In genomic region chr9:75105841-75106240, GRCh38 we compare ENCODE assay signal across 21 cellular contexts. TPM values are rescaled to one million over a fixed set of nuclear protein-coding genes. Genes with fewer than 3 reads are reported as not detected.
DNase-seq lines count a peak whose midpoint lies in the region; ATAC-seq and TF ChIP-seq lines count a peak whose summit lies in the region.
"Had no signal": no experiment of that assay in that cellular context is flagged by ENCODE, and none has a peak within 500 bp of the region (broad histone marks: within the 10 kb centered on the region; RNA-seq: fewer than 3 reads in every experiment).

No MANE protein-coding gene starts in this region.

- no peaks in the 10 kb centered on the region for H3K9me3 ChIP-seq in tibial nerve
- H3K9me3 ChIP-seq: BLaER1 treated with 17β-estradiol and CSF1 and Interleukin-3, amounts not matched to agents 10 nM and 100 nM had no signal

- TF ChIP-seq EP300 in tibial nerve (IDR thresholded peaks at IDR 0.05): no peak

- H3K36me3 Mint-ChIP-seq in T-helper 2 cell treated with Interferon-gamma antibody and Interleukin-4, amounts not matched to agents 5 μg/mL and 100 μg/mL, for 36 hours (ENCODE audit: low read depth): peaks cover 32% of the 10 kb centered on the region
- H3K36me3 Mint-ChIP-seq in nephron progenitor cell (ENCODE audit: low read depth): no peaks in the 10 kb centered on the region

- H3K27ac ChIP-seq in tibial nerve: peak overlapping the region in 2 of 4 donors; percentile 67 to 71
- H3K27ac ChIP-seq: BLaER1 treated with 17β-estradiol and CSF1 and Interleukin-3, amounts not matched to agents 10 nM and 100 nM; epithelial cell of prostate; SK-N-MC had no signal

- H3K9me3 Mint-ChIP-seq in T-helper 2 cell treated with Interferon-gamma antibody and Interleukin-4, amounts not matched to agents 5 μg/mL and 100 μg/mL, for 36 hours: no peaks in the 10 kb centered on the region
- no peaks in the 10 kb centered on the region for H3K9me3 Mint-ChIP-seq in nephron progenitor cell

- H3K4me1 Mint-ChIP-seq in T-helper 2 cell treated with Interferon-gamma antibody and Interleukin-4, amounts not matched to agents 5 μg/mL and 100 μg/mL, for 36 hours (ENCODE audit: low read depth): peaks cover 40% of the 10 kb centered on the region
- H3K4me1 Mint-ChIP-seq in nephron progenitor cell: peaks cover 17% of the 10 kb centered on the region

- TF ChIP-seq CTCF in nephron progenitor cell (IDR thresholded peaks at IDR 0.05) (no peak), tibial nerve (IDR thresholded peaks at IDR 0.05) (no peak)

- peaks cover 0 to 51% (median 11%) of the 10 kb centered on the region in 4 donors for H3K4me1 ChIP-seq in tibial nerve

- no peak overlapping the region for H3K4me3 Mint-ChIP-seq in T-helper 2 cell treated with Interferon-gamma antibody and Interleukin-4, amounts not matched to agents 5 μg/mL and 100 μg/mL, for 36 hours
- H3K4me3 Mint-ChIP-seq in nephron progenitor cell: no peak overlapping the region
- H3K4me3 Mint-ChIP-seq: stimulated activated naive B cell treated with anti-CD40 and anti-IgM and Interleukin-4, amounts not matched to agents 10 μg/mL and 1 μg/mL and 100 μg/mL, for 72 hours had no signal

- no peak for DNase-seq in T-helper 2 cell treated with Interferon-gamma antibody and Interleukin-4, amounts not matched to agents 5 μg/mL and 100 μg/mL, for 36 hours (ENCODE audit: low spot score)
- DNase-seq in T-helper 2 cell: no peak
- DNase-seq in EH (ENCODE audit: low read depth): peak; percentile 15
- DNase-seq in epidermal melanocyte (ENCODE audit: insufficient read length, low spot score): peak; percentile 56
- DNase-seq in nephron progenitor cell: no peak
- DNase-seq in tibial nerve (ENCODE audit: low spot score in 2 of 2): no peak
- DNase-seq in central memory CD4-positive, alpha-beta T cell: no peak
- DNase-seq: activated CD4-positive, alpha-beta T cell treated with anti-CD3 and anti-CD28 coated beads, Interleukin-2, amount 50 U/mL, for 1 hour; cortex of kidney; DMS79; HCEC 1CT; KBM-7; NCI-H1092; NCI-H2171; NCI-H774; stimulated activated naive B cell treated with anti-CD40 and anti-IgM and Interleukin-4, amounts not matched to agents 10 μg/mL and 1 μg/mL and 100 μg/mL, for 72 hours had no signal

- peak overlapping the region; percentile 41 for H3K27ac Mint-ChIP-seq in T-helper 2 cell treated with Interferon-gamma antibody and Interleukin-4, amounts not matched to agents 5 μg/mL and 100 μg/mL, for 36 hours
- H3K27ac Mint-ChIP-seq in nephron progenitor cell: peak overlapping the region; percentile 15
- H3K27ac Mint-ChIP-seq: stimulated activated naive B cell treated with anti-CD40 and anti-IgM and Interleukin-4, amounts not matched to agents 10 μg/mL and 1 μg/mL and 100 μg/mL, for 72 hours had no signal

- no peaks in the 10 kb centered on the region for H3K27me3 Mint-ChIP-seq in T-helper 2 cell treated with Interferon-gamma antibody and Interleukin-4, amounts not matched to agents 5 μg/mL and 100 μg/mL, for 36 hours (ENCODE audit: low read depth)
- H3K27me3 Mint-ChIP-seq in nephron progenitor cell (ENCODE audit: low read depth, poor library complexity): no peaks in the 10 kb centered on the region
- H3K27me3 Mint-ChIP-seq: stimulated activated naive B cell treated with anti-CD40 and anti-IgM and Interleukin-4, amounts not matched to agents 10 μg/mL and 1 μg/mL and 100 μg/mL, for 72 hours had no signal

- H3K36me3 ChIP-seq in tibial nerve: no peaks in the 10 kb centered on the region

- no peak for TF ChIP-seq POLR2A in tibial nerve (IDR thresholded peaks at IDR 0.05)

- 20 to 24% methylated on average over 2 of the region's 2 CpGs for WGBS in tibial nerve, 2 donors

- ATAC-seq in HG03442 (IDR thresholded peaks at IDR 0.05; ENCODE audit: unreplicated experiment): no peak
- ATAC-seq: stimulated activated naive B cell treated with anti-CD40 and anti-IgM and Interleukin-4, amounts not matched to agents 10 μg/mL and 1 μg/mL and 100 μg/mL, for 72 hours had no signal

- H3K27me3 ChIP-seq in tibial nerve: no peaks in the 10 kb centered on the region
- H3K27me3 ChIP-seq: BLaER1 treated with 17β-estradiol and CSF1 and Interleukin-3, amounts not matched to agents 10 nM and 100 nM had no signal

- no peak overlapping the region for H3K4me3 ChIP-seq in tibial nerve
- H3K4me3 ChIP-seq: BLaER1 treated with 17β-estradiol and CSF1 and Interleukin-3, amounts not matched to agents 10 nM and 100 nM; lung; SK-N-MC had no signal

RNA-seq across cellular contexts. Expression of gene OSTF1, which starts 17.5 kb away (rescaled TPM):
- total RNA-seq in tibial nerve: 10 to 100 TPM; 20.7 to 34.5 (median 24.8) TPM

RNA-seq across cellular contexts. Expression of gene NMRK1, which starts 17.9 kb away (rescaled TPM):
- 10 to 100 TPM; 11.1 to 35.0 (median 16.2) TPM for total RNA-seq in tibial nerve

Comparison
In these comparisons a context has a peak if more than half of its experiments do, and no peak if none do; other contexts are left out.
1. DNase-seq: peak in EH (single experiment) and epidermal melanocyte (single experiment); none in T-helper 2 cell treated with Interferon-gamma antibody and Interleukin-4, amounts not matched to agents 5 μg/mL and 100 μg/mL, for 36 hours (single experiment), T-helper 2 cell (0 of 5), nephron progenitor cell (single experiment), tibial nerve (0 of 2) and central memory CD4-positive, alpha-beta T cell (single experiment).